ENCODE assay signal across 28 cellular contexts in genomic region chr2:133927894-133928293, GRCh38.
"Had no signal": no experiment of that assay in that cellular context is flagged by ENCODE, and none has a peak within 500 bp of the region (broad histone marks: within the 10 kb centered on the region; RNA-seq: fewer than 3 reads in every experiment).

No MANE protein-coding gene starts in this region.

- ATAC-seq: effector memory CD8-positive, alpha-beta T cell; esophagus mucosa; foreskin keratinocyte; gastrocnemius medialis; gastroesophageal sphincter; heart left ventricle; heart right ventricle had no signal

- DNase-seq: colonic mucosa; cortex of kidney; dermis blood vessel endothelial cell; dorsolateral prefrontal cortex; effector CD4-positive, alpha-beta T cell; effector CD8-positive, alpha-beta T cell; effector memory CD4-positive, alpha-beta T cell; effector memory CD8-positive, alpha-beta T cell; endodermal cell; erythroblast; esophagus squamous epithelium; foreskin fibroblast; foreskin keratinocyte; foreskin melanocyte; gastrocnemius medialis; glutamatergic neuron; head of caudate nucleus; heart left ventricle; heart right ventricle had no signal

- H3K27me3 ChIP-seq: colonic mucosa, esophagus muscularis mucosa, foreskin keratinocyte, gastrocnemius medialis, gastroesophageal sphincter, heart left ventricle, heart right ventricle had no signal

- H3K4me1 ChIP-seq: colonic mucosa, esophagus muscularis mucosa, esophagus squamous epithelium, foreskin keratinocyte, gastrocnemius medialis, gastroesophageal sphincter, heart left ventricle, heart right ventricle had no signal

- H3K27ac ChIP-seq: colonic mucosa, coronary artery, dorsolateral prefrontal cortex, epithelial cell of prostate, esophagus muscularis mucosa, esophagus squamous epithelium, foreskin keratinocyte, gastrocnemius medialis, gastroesophageal sphincter, heart left ventricle, heart right ventricle had no signal

- FAIRE-seq: colon, endometrium, endothelial cell of umbilical vein, frontal cortex had no signal

- H3K36me3 ChIP-seq: colonic mucosa, esophagus muscularis mucosa, esophagus squamous epithelium, gastrocnemius medialis, gastroesophageal sphincter, heart left ventricle, heart right ventricle had no signal

- H3K4me3 ChIP-seq: colonic mucosa, coronary artery, dorsolateral prefrontal cortex, esophagus muscularis mucosa, esophagus squamous epithelium, gastrocnemius medialis, gastroesophageal sphincter, heart left ventricle, heart right ventricle had no signal

- H3K9me3 ChIP-seq: colonic mucosa, esophagus muscularis mucosa, gastrocnemius medialis, gastroesophageal sphincter, heart left ventricle, heart right ventricle had no signal
